In genomic region chr3:170689218-170689874, GRCh38 we compare ENCODE assay signal across 12 cellular contexts.
A peak's percentile ranks its signal among the peaks of the same experiment; 100 is the strongest.
DNase-seq lines count a peak whose midpoint lies in the region; ATAC-seq, FAIRE-seq and TF ChIP-seq lines count a peak whose summit lies in the region.
"Had no signal": no experiment of that assay in that cellular context is flagged by ENCODE, and none has a peak within 500 bp of the region (broad histone marks: within the 10 kb centered on the region; RNA-seq: fewer than 3 reads in every experiment).

No MANE protein-coding gene starts in this region.

- H3K27ac Mint-ChIP-seq in stimulated activated effector memory CD8-positive, alpha-beta T cell treated with anti-CD3 and anti-CD28 coated beads, Interleukin-12 subunit alpha, Interleukin-12 subunit beta, amount 100 ng/mL, for 72 hours: no peak overlapping the region

- H3K4me3 ChIP-seq in A549: no peak overlapping the region
- no peak overlapping the region for H3K4me3 ChIP-seq in adipocyte (ENCODE audit: low read length)
- H3K4me3 ChIP-seq: SJCRH30, spleen had no signal

- H3K4me1 ChIP-seq in A549 (peaks cover 15% of the 10 kb centered on the region), adipocyte (ENCODE audit: control insufficient read depth, insufficient read depth, low read length) (peaks cover 13% of the 10 kb centered on the region)
- H3K4me1 ChIP-seq: spleen had no signal

- WGBS in A549 (ENCODE audit: missing lambda C conversion rate): 66% methylated on average over 4 of the region's 4 CpGs

- peak overlapping the region; percentile 30 for H3K4me2 ChIP-seq in A549

- POLR2A ChIA-PET in A549 (lab: Yijun Ruan, JAX): interaction anchor here (0.7 kb wide), 2 partner anchors 19 to 69 kb away, joined by 3 read pairs; no protein-coding TSS in a partner anchor

- H3K9ac ChIP-seq in adipocyte (ENCODE audit: low read length): peak overlapping the region; percentile 69

- no peak for TF ChIP-seq CTCF in A549 (IDR thresholded peaks at IDR 0.05)

- TF ChIP-seq RAD21 in A549 (conservative IDR thresholded peaks at IDR 0.05 in 1 of 2, IDR thresholded peaks at IDR 0.05 in 1 of 2): 0 out of 5 replicates have a peak, but pooled peaks of 1 of the 2 experiments have one; percentile 4

- TF ChIP-seq EP300 in A549 (IDR thresholded peaks at IDR 0.05): no peak

- H3K9me3 Mint-ChIP-seq in stimulated activated effector memory CD8-positive, alpha-beta T cell treated with anti-CD3 and anti-CD28 coated beads, Interleukin-12 subunit alpha, Interleukin-12 subunit beta, amount 100 ng/mL, for 72 hours: no peaks in the 10 kb centered on the region
- H3K9me3 Mint-ChIP-seq: CD4-positive, CD25-positive, alpha-beta regulatory T cell had no signal

- H3K4me1 Mint-ChIP-seq in stimulated activated effector memory CD8-positive, alpha-beta T cell treated with anti-CD3 and anti-CD28 coated beads, Interleukin-12 subunit alpha, Interleukin-12 subunit beta, amount 100 ng/mL, for 72 hours: peaks cover 7% of the 10 kb centered on the region
- H3K4me1 Mint-ChIP-seq: CD4-positive, CD25-positive, alpha-beta regulatory T cell had no signal

- peak; percentile 10 to 37 for DNase-seq in A549 (ENCODE audit: low read depth in 1 of 2, low spot score in 1 of 2)
- peak; percentile 91 for DNase-seq in HTR-8/SVneo (ENCODE audit: insufficient read length, low spot score)
- DNase-seq in adipocyte (ENCODE audit: low read depth): peak; percentile 88
- DNase-seq in iPS-NIHi7 (ENCODE audit: extremely low spot score): peak; percentile 71
- no peak for DNase-seq in stimulated activated effector memory CD8-positive, alpha-beta T cell treated with anti-CD3 and anti-CD28 coated beads, Interleukin-12 subunit alpha, Interleukin-12 subunit beta, amount 100 ng/mL, for 72 hours (ENCODE audit: low spot score in 2 of 2)
- DNase-seq: CD4-positive, CD25-positive, alpha-beta regulatory T cell; spleen had no signal

- H3K36me3 ChIP-seq in adipocyte (ENCODE audit: control insufficient read depth, insufficient read depth, low read length, severe bottlenecking): no peaks in the 10 kb centered on the region
- H3K36me3 ChIP-seq: SJCRH30, spleen had no signal

- TF ChIP-seq POLR2A in A549 (IDR thresholded peaks at IDR 0.05; ENCODE audit: low read length): no peak

- H3K27ac ChIP-seq in A549: peak overlapping the region; percentile 33 to 72; a peak in 4 of 6 replicates
- H3K27ac ChIP-seq: SJCRH30, spleen had no signal

- ATAC-seq in A549 (peak; percentile 64 to 90; a peak in 5 of 6 replicates), HG03442 (IDR thresholded peaks at IDR 0.05; ENCODE audit: unreplicated experiment) (no peak), HG03457 (IDR thresholded peaks at IDR 0.05; ENCODE audit: unreplicated experiment) (no peak), HG02938 (IDR thresholded peaks at IDR 0.05; ENCODE audit: unreplicated experiment) (no peak)
- ATAC-seq in stimulated activated effector memory CD8-positive, alpha-beta T cell treated with anti-CD3 and anti-CD28 coated beads, Interleukin-12 subunit alpha, Interleukin-12 subunit beta, amount 100 ng/mL, for 72 hours: no peak

- CTCF ChIA-PET in A549 (lab: Yijun Ruan, JAX): interaction anchor here (0.7 to 2.0 kb wide), 5 partner anchors 46 to 276 kb away, joined by 3 to 10 read pairs (median 5); no protein-coding TSS in a partner anchor

- H3K4me3 Mint-ChIP-seq in stimulated activated effector memory CD8-positive, alpha-beta T cell treated with anti-CD3 and anti-CD28 coated beads, Interleukin-12 subunit alpha, Interleukin-12 subunit beta, amount 100 ng/mL, for 72 hours: no peak overlapping the region
- H3K4me3 Mint-ChIP-seq: CD4-positive, CD25-positive, alpha-beta regulatory T cell had no signal

- no peaks in the 10 kb centered on the region for H3K36me3 Mint-ChIP-seq in stimulated activated effector memory CD8-positive, alpha-beta T cell treated with anti-CD3 and anti-CD28 coated beads, Interleukin-12 subunit alpha, Interleukin-12 subunit beta, amount 100 ng/mL, for 72 hours
- H3K36me3 Mint-ChIP-seq: CD4-positive, CD25-positive, alpha-beta regulatory T cell had no signal

- H3K27me3 ChIP-seq in adipocyte (replicated peaks; ENCODE audit: control insufficient read depth, insufficient read depth, low read length): no peaks in the 10 kb centered on the region
- H3K27me3 ChIP-seq: SJCRH30, spleen had no signal

- FAIRE-seq in A549 (lab: Jason Lieb, UNC) (no peak), HTR-8/SVneo (lab: Jason Lieb, UNC) (no peak)
- FAIRE-seq: colon had no signal

- H3K9me3 ChIP-seq in A549 (no peaks in the 10 kb centered on the region), adipocyte (ENCODE audit: control insufficient read depth, low read length) (no peaks in the 10 kb centered on the region)
- H3K9me3 ChIP-seq: SJCRH30, spleen had no signal

TF ChIP-seq in A549, 52 proteins besides CTCF, POLR2A, EP300 and RAD21:
- TF ChIP-seq HOXA7 (CRISPR knock-in tag; IDR thresholded peaks at IDR 0.05) (no peak), FOSB (CRISPR knock-in tag; IDR thresholded peaks at IDR 0.05) (no peak), ZNF302 (CRISPR knock-in tag; IDR thresholded peaks at IDR 0.05) (no peak), ZSCAN20 (CRISPR knock-in tag; IDR thresholded peaks at IDR 0.05) (no peak), HOXB13 (CRISPR knock-in tag; IDR thresholded peaks at IDR 0.05; ENCODE audit: low read depth) (no peak), JUNB (IDR thresholded peaks at IDR 0.05) (no peak), TFCP2L1 (CRISPR knock-in tag; IDR thresholded peaks at IDR 0.05) (no peak)

Comparison
In these comparisons a context has a peak if more than half of its experiments do, and no peak if none do; other contexts are left out.
1. ATAC-seq: peak in A549 (2 of 2); none in stimulated activated effector memory CD8-positive, alpha-beta T cell treated with anti-CD3 and anti-CD28 coated beads, Interleukin-12 subunit alpha, Interleukin-12 subunit beta, amount 100 ng/mL, for 72 hours (single experiment), HG03442 (single experiment), HG03457 (single experiment) and HG02938 (single experiment).
2. DNase-seq: peak in A549 (2 of 2), HTR-8/SVneo (single experiment), adipocyte (single experiment) and iPS-NIHi7 (single experiment); none in stimulated activated effector memory CD8-positive, alpha-beta T cell treated with anti-CD3 and anti-CD28 coated beads, Interleukin-12 subunit alpha, Interleukin-12 subunit beta, amount 100 ng/mL, for 72 hours (0 of 2).